Comparison of ENCODE assay signal across 8 cellular contexts in the genomic region with DNA sequence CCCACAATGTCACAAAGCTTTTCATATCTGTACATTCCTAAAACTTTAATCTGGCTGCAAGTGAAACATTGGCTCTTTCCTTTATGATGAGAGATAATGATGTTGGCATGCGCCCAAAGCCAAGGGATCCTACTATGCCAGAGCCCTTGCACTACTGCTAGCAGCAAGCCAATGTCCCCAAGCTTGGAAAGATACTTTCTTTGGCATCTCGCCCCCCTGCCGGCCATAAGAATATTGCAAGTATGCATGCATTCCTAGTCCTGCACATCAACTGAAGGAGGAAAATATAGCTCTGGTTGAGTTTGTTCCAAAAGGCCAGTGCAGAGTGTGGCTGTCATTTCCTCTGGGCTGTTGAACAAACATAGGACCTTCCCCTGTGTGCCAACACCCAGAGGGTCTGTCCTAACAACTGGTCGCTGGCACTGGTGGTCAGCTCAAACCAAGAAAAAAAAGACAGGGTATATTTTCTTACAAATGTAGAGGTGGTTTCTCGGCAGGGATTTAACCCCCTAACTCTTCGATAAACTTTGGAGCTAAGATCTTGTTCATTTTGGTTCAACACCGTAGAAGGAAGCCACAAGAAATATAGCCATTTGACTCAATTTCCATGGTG. TPM values are rescaled to one million over a fixed set of nuclear protein-coding genes. Genes with fewer than 3 reads are reported as not detected.
DNase-seq lines count a peak whose midpoint lies in the region; ATAC-seq lines count a peak whose summit lies in the region.

No MANE protein-coding gene starts in this region.

- H3K27me3 ChIP-seq in Karpas-422 (ENCODE audit: low read length) = no peaks in the 10 kb centered on the region

- H2AFZ ChIP-seq in Karpas-422 (ENCODE audit: low read length) = no peak overlapping the region

- no peaks in the 10 kb centered on the region for H3K79me2 ChIP-seq in Karpas-422 (ENCODE audit: low read length)

- H3K36me3 Mint-ChIP-seq in T-helper 2 cell treated with Interferon-gamma antibody and Interleukin-4, amounts not matched to agents 5 μg/mL and 100 μg/mL, for 36 hours (ENCODE audit: low read depth) = peaks cover 17% of the 10 kb centered on the region
- peaks cover 8% of the 10 kb centered on the region for H3K36me3 Mint-ChIP-seq in activated CD4-positive, alpha-beta memory T cell treated with anti-CD3 and anti-CD28 coated beads, Interleukin-2, amount 10 ng/mL, durations not matched to agents 7 days and 5 days (ENCODE audit: low read depth)

- H3K9ac ChIP-seq in Karpas-422 (ENCODE audit: low read length) = no peak overlapping the region

- no peaks in the 10 kb centered on the region for H4K20me1 ChIP-seq in Karpas-422 (ENCODE audit: insufficient read depth, low read depth, low read length)

- no peak overlapping the region for H3K27ac ChIP-seq in Karpas-422 (ENCODE audit: low read length)

- H3K9me3 Mint-ChIP-seq in T-helper 2 cell treated with Interferon-gamma antibody and Interleukin-4, amounts not matched to agents 5 μg/mL and 100 μg/mL, for 36 hours = no peaks in the 10 kb centered on the region
- no peaks in the 10 kb centered on the region for H3K9me3 Mint-ChIP-seq in activated CD4-positive, alpha-beta memory T cell treated with anti-CD3 and anti-CD28 coated beads, Interleukin-2, amount 10 ng/mL, durations not matched to agents 7 days and 5 days

- no peaks in the 10 kb centered on the region for H3K27me3 Mint-ChIP-seq in T-helper 2 cell treated with Interferon-gamma antibody and Interleukin-4, amounts not matched to agents 5 μg/mL and 100 μg/mL, for 36 hours (ENCODE audit: low read depth)
- H3K27me3 Mint-ChIP-seq in activated CD4-positive, alpha-beta memory T cell treated with anti-CD3 and anti-CD28 coated beads, Interleukin-2, amount 10 ng/mL, durations not matched to agents 7 days and 5 days = no peaks in the 10 kb centered on the region

- H3K4me3 ChIP-seq in Karpas-422 (ENCODE audit: low read length) = no peak overlapping the region

- no peak for ATAC-seq in GM21447 (IDR thresholded peaks at IDR 0.05; ENCODE audit: unreplicated experiment)

- DNase-seq in T-helper 2 cell (peak in 3 of 5 experiments; percentile 8 to 35 (median 29)), Karpas-422 (peak; percentile 64), foreskin melanocyte (peak; percentile 39), DMS153 (lab: John Stamatoyannopoulos, UW) (no peak)
- DNase-seq in T-helper 2 cell treated with Interferon-gamma antibody and Interleukin-4, amounts not matched to agents 5 μg/mL and 100 μg/mL, for 36 hours (ENCODE audit: low spot score) = no peak
- peak; percentile 33 for DNase-seq in activated CD4-positive, alpha-beta memory T cell treated with anti-CD3 and anti-CD28 coated beads, Interleukin-2, amount 10 ng/mL, durations not matched to agents 7 days and 5 days
- peak in 3 of 4 experiments; percentile 17 to 31 (median 22) for DNase-seq in stimulated activated CD4-positive, alpha-beta T cell treated with anti-CD3 and anti-CD28 coated beads, Interleukin-1b, Interleukin-23, amount 100 ng/mL, for 24 hours (ENCODE audit: low read depth in 4 of 4, low spot score in 1 of 4)

- no peak overlapping the region for H3K4me3 Mint-ChIP-seq in T-helper 2 cell treated with Interferon-gamma antibody and Interleukin-4, amounts not matched to agents 5 μg/mL and 100 μg/mL, for 36 hours
- H3K4me3 Mint-ChIP-seq in activated CD4-positive, alpha-beta memory T cell treated with anti-CD3 and anti-CD28 coated beads, Interleukin-2, amount 10 ng/mL, durations not matched to agents 7 days and 5 days = no peak overlapping the region

- CTCF ChIA-PET in activated CD4-positive, alpha-beta memory T cell treated with anti-CD3 and anti-CD28 coated beads, Interleukin-2, amount 10 ng/mL, durations not matched to agents 7 days and 5 days (lab: Charles Lee) = interaction anchor here (0.5 to 8.1 kb wide), 25 partner anchors 8 to 329 kb away, joined by 3 to 200 read pairs (median 4); a partner anchor contains a TSS

- H3K36me3 ChIP-seq in Karpas-422 (ENCODE audit: insufficient read depth, low read length) = no peaks in the 10 kb centered on the region

- H3K4me1 ChIP-seq in Karpas-422 (ENCODE audit: low read length) = peaks cover 50% of the 10 kb centered on the region

- POLR2A ChIA-PET in activated CD4-positive, alpha-beta memory T cell treated with anti-CD3 and anti-CD28 coated beads, Interleukin-2, amount 10 ng/mL, durations not matched to agents 7 days and 5 days (lab: Charles Lee) = interaction anchor here (1.0 to 4.0 kb wide), 4 partner anchors 44 to 263 kb away, joined by 5 to 21 read pairs (median 6); a partner anchor contains a TSS

- peaks cover 6% of the 10 kb centered on the region for H3K4me1 Mint-ChIP-seq in T-helper 2 cell treated with Interferon-gamma antibody and Interleukin-4, amounts not matched to agents 5 μg/mL and 100 μg/mL, for 36 hours (ENCODE audit: low read depth)
- peaks cover 4% of the 10 kb centered on the region for H3K4me1 Mint-ChIP-seq in activated CD4-positive, alpha-beta memory T cell treated with anti-CD3 and anti-CD28 coated beads, Interleukin-2, amount 10 ng/mL, durations not matched to agents 7 days and 5 days

- no peaks in the 10 kb centered on the region for H3K9me2 ChIP-seq in Karpas-422 (replicated peaks; ENCODE audit: insufficient read depth, low read length)

- H3K9me3 ChIP-seq in Karpas-422 (ENCODE audit: low read length) = no peaks in the 10 kb centered on the region

- H3K27ac Mint-ChIP-seq in T-helper 2 cell treated with Interferon-gamma antibody and Interleukin-4, amounts not matched to agents 5 μg/mL and 100 μg/mL, for 36 hours = no peak overlapping the region
- no peak overlapping the region for H3K27ac Mint-ChIP-seq in activated CD4-positive, alpha-beta memory T cell treated with anti-CD3 and anti-CD28 coated beads, Interleukin-2, amount 10 ng/mL, durations not matched to agents 7 days and 5 days

- no peak overlapping the region for H3K4me2 ChIP-seq in Karpas-422 (ENCODE audit: low read depth, low read length, poor library complexity, severe bottlenecking)

RNA-seq across cellular contexts. Expression of a gene that starts 41.5 kb away (rescaled TPM):
- total RNA-seq in Karpas-422 (2014; rRNA removed; shearing (Covaris generic); ENCODE audit: low replicate concordance) = 3.0 and 4.5 TPM in 2 replicates
- 10 to 100 TPM; 12.1 to 13.2 TPM for total RNA-seq in activated CD4-positive, alpha-beta memory T cell treated with anti-CD3 and anti-CD28 coated beads, Interleukin-2, amount 10 ng/mL, durations not matched to agents 7 days and 5 days

Comparison
In these comparisons a context has a peak if more than half of its experiments do, and no peak if none do; other contexts are left out.
1. DNase-seq: peak in T-helper 2 cell (3 of 5), Karpas-422 (single experiment), activated CD4-positive, alpha-beta memory T cell treated with anti-CD3 and anti-CD28 coated beads, Interleukin-2, amount 10 ng/mL, durations not matched to agents 7 days and 5 days (single experiment), foreskin melanocyte (single experiment) and stimulated activated CD4-positive, alpha-beta T cell treated with anti-CD3 and anti-CD28 coated beads, Interleukin-1b, Interleukin-23, amount 100 ng/mL, for 24 hours (3 of 4); none in T-helper 2 cell treated with Interferon-gamma antibody and Interleukin-4, amounts not matched to agents 5 μg/mL and 100 μg/mL, for 36 hours (single experiment) and DMS153 (single experiment).